18 cellular contexts compared by ENCODE assay signal in genomic region chr1:19044471-19044870, GRCh38.
"Had no signal": no experiment of that assay in that cellular context is flagged by ENCODE, and none has a peak within 500 bp of the region (broad histone marks: within the 10 kb centered on the region; RNA-seq: fewer than 3 reads in every experiment).

No MANE protein-coding gene starts in this region.

- H3K4me1 ChIP-seq: breast epithelium, gastroesophageal sphincter had no signal

- DNase-seq: activated CD4-positive, alpha-beta T cell treated with anti-CD3 and anti-CD28 coated beads, Interleukin-2, amount 50 U/mL, for 4 hours; activated CD8-positive, alpha-beta memory T cell treated with anti-CD3 and anti-CD28 coated beads for 24 hours; activated CD8-positive, alpha-beta memory T cell treated with anti-CD3 and anti-CD28 coated beads, Interleukin-2, amount 50 U/mL, for 4 hours; activated gamma-delta T cell; retina; stimulated activated CD4-positive, alpha-beta T cell treated with anti-CD3 and anti-CD28 coated beads, Interleukin-4, amount 100 ng/mL, for 4 hours; T1000; thyroid gland had no signal

- H3K9me3 Mint-ChIP-seq: activated naive CD4-positive, alpha-beta T cell treated with anti-CD3 and anti-CD28 coated beads, Interleukin-2, amount 50 U/mL, for 72 hours; memory B cell; neural crest cell; T-helper 1 cell treated with Interleukin-12 subunit alpha and Interleukin-12 subunit beta and Interleukin-4 antibody, amounts not matched to agents 30 μg/mL and 1 μg/mL, for 36 hours; WTC11 had no signal

- H3K4me3 ChIP-seq: breast epithelium, coronary artery, gastroesophageal sphincter, mucosa of descending colon, thyroid gland had no signal

- H3K36me3 Mint-ChIP-seq: activated naive CD4-positive, alpha-beta T cell treated with anti-CD3 and anti-CD28 coated beads, Interleukin-2, amount 50 U/mL, for 72 hours; memory B cell; WTC11 had no signal

- ATAC-seq: gastroesophageal sphincter, mucosa of descending colon, WTC11 had no signal

- H3K4me3 Mint-ChIP-seq: memory B cell; neural crest cell; T-helper 1 cell treated with Interleukin-12 subunit alpha and Interleukin-12 subunit beta and Interleukin-4 antibody, amounts not matched to agents 30 μg/mL and 1 μg/mL, for 36 hours; WTC11 had no signal

- H3K27ac Mint-ChIP-seq: activated naive CD4-positive, alpha-beta T cell treated with anti-CD3 and anti-CD28 coated beads, Interleukin-2, amount 50 U/mL, for 72 hours; memory B cell; T-helper 1 cell treated with Interleukin-12 subunit alpha and Interleukin-12 subunit beta and Interleukin-4 antibody, amounts not matched to agents 30 μg/mL and 1 μg/mL, for 36 hours; WTC11 had no signal

- H3K27me3 ChIP-seq: breast epithelium, thyroid gland had no signal

- H3K27ac ChIP-seq: breast epithelium, coronary artery, epithelial cell of prostate, gastroesophageal sphincter, thyroid gland had no signal

- H3K36me3 ChIP-seq: breast epithelium, gastroesophageal sphincter, thyroid gland had no signal

- H3K9me3 ChIP-seq: breast epithelium, gastroesophageal sphincter, mucosa of descending colon, thyroid gland had no signal
